Comparison of ENCODE assay signal across 27 cellular contexts in genomic region chr11:44659641-44660040, GRCh38.
DNase-seq lines count a peak whose midpoint lies in the region; ATAC-seq and TF ChIP-seq lines count a peak whose summit lies in the region.
"Had no signal": no experiment of that assay in that cellular context is flagged by ENCODE, and none has a peak within 500 bp of the region (broad histone marks: within the 10 kb centered on the region; RNA-seq: fewer than 3 reads in every experiment).

No MANE protein-coding gene starts in this region.

- H3K27me3 ChIP-seq in stomach (peaks cover 0 to 4% (median 0%) of the 10 kb centered on the region in 3 donors), A673 (replicated peaks; ENCODE audit: insufficient read depth, low read depth, low read length, poor library complexity) (no peaks in the 10 kb centered on the region)
- H3K27me3 ChIP-seq: cardiac muscle cell had no signal

- H3K27ac ChIP-seq in stomach (peak overlapping the region in 1 of 5 donors; percentile 53), A673 (ENCODE audit: low read depth, low read length, poor library complexity, severe bottlenecking) (no peak overlapping the region)
- H3K27ac ChIP-seq: 22Rv1, cardiac muscle cell, epithelial cell of prostate, lower lobe of right lung, SJCRH30, spleen, WERI-Rb-1 had no signal

- no TSS peak for BruUV-seq in A673 (replicated peaks; lab: Mats Ljungman, UMichigan)

- H3K4me1 ChIP-seq in stomach (peaks cover 0 to 4% (median 0%) of the 10 kb centered on the region in 4 donors), A673 (ENCODE audit: insufficient read depth, low read length, poor library complexity, severe bottlenecking) (no peaks in the 10 kb centered on the region)
- H3K4me1 ChIP-seq: lower lobe of right lung, SJCRH30, spleen had no signal

- DNase-seq in DMS 273 (lab: John Stamatoyannopoulos, UW; ENCODE audit: unreplicated experiment) (peak; percentile 68), DMS 273 treated with DMSO at 0.1 percent for 48 hours (lab: John Stamatoyannopoulos, UW) (no peak), T-helper 17 cell (no peak), left cardiac atrium (peak; percentile 70), stomach (no peak), NOMO-1 treated with DMSO at 0.1 percent for 48 hours (lab: John Stamatoyannopoulos, UW; ENCODE audit: unreplicated experiment) (no peak), A673 (ENCODE audit: low spot score) (no peak), NAMALWA (ENCODE audit: low spot score) (no peak)
- DNase-seq: AML-193; DMS79 treated with DMSO at 0.1 percent for 48 hours; foreskin fibroblast; H9; lower lobe of right lung; mucosa of descending colon; NCI-H146; NCI-H82; PC-3; SJCRH30; spleen; stimulated activated CD4-positive, alpha-beta T cell treated with anti-CD3 and anti-CD28 coated beads, Interleukin-4, amount 100 ng/mL, for 1 hour; stimulated activated naive CD4-positive, alpha-beta T cell; WERI-Rb-1 had no signal

- WGBS in stomach, 5 donors = 24 to 61% (median 51%) methylated on average over 4 of the region's 4 CpGs

- H3K4me1 Mint-ChIP-seq in T-helper 17 cell = peaks cover 23% of the 10 kb centered on the region

- peaks cover 2% of the 10 kb centered on the region for H3K36me3 Mint-ChIP-seq in T-helper 17 cell (ENCODE audit: low read depth)
- H3K36me3 Mint-ChIP-seq: type B pancreatic cell had no signal

- H3K4me3 Mint-ChIP-seq in T-helper 17 cell = no peak overlapping the region
- H3K4me3 Mint-ChIP-seq: H9, type B pancreatic cell had no signal

- H3K9me3 ChIP-seq in T-helper 17 cell (ENCODE audit: control insufficient read depth, low read length, poor library complexity, severe bottlenecking) (no peaks in the 10 kb centered on the region), stomach (no peaks in the 10 kb centered on the region), A673 (ENCODE audit: low read depth, low read length, poor library complexity, severe bottlenecking) (no peaks in the 10 kb centered on the region)
- H3K9me3 ChIP-seq: lower lobe of right lung, mucosa of descending colon, SJCRH30, spleen had no signal

- H3K4me3 ChIP-seq in stomach = no peak overlapping the region
- H3K4me3 ChIP-seq in A673 (ENCODE audit: low read depth, low read length, poor library complexity, severe bottlenecking) = no peak overlapping the region
- H3K4me3 ChIP-seq: cardiac muscle cell, GM12878, lower lobe of right lung, mucosa of descending colon, SJCRH30, spleen had no signal

- H3K36me3 ChIP-seq in stomach (no peaks in the 10 kb centered on the region), A673 (ENCODE audit: insufficient read depth, low read length, poor library complexity, severe bottlenecking) (no peaks in the 10 kb centered on the region)
- H3K36me3 ChIP-seq: cardiac muscle cell, lower lobe of right lung, SJCRH30, spleen, WERI-Rb-1 had no signal

- POLR2A ChIA-PET in A673 (lab: Charles Lee; ENCODE audit: low non-redundant PET) = no interaction called here

- H3K27me3 Mint-ChIP-seq in T-helper 17 cell = peaks cover 8% of the 10 kb centered on the region

- no peak for TF ChIP-seq POLR2A in stomach (IDR thresholded peaks at IDR 0.05)

- TF ChIP-seq CTCF in stomach (IDR thresholded peaks at IDR 0.05) (no peak), A673 (conservative IDR thresholded peaks at IDR 0.05; ENCODE audit: low read depth, low read length) (no peak)

- ATAC-seq in T-helper 17 cell (no peak), left cardiac atrium (peak; percentile 91 to 94)
- ATAC-seq: GM12878, lower lobe of right lung, mucosa of descending colon, PC-3 had no signal

- H3K27ac Mint-ChIP-seq in T-helper 17 cell = peak overlapping the region; percentile 2
- H3K27ac Mint-ChIP-seq: H9, type B pancreatic cell had no signal

- intact Hi-C loops in left cardiac atrium (cut with DNase I) (loop anchor here in 1 of 2 donors (5.0 kb wide), 1 partner anchor 43 kb away; no protein-coding TSS in a partner anchor), stomach (cut with DNase I; ENCODE audit: low total_unique reads) (no loop called here), A673 (cut with micrococcal nuclease; ENCODE audit: unreplicated experiment) (no loop called here)

- CTCF ChIA-PET in A673 (lab: Charles Lee) = no interaction called here

- peak; percentile 93 for TF ChIP-seq EP300 in stomach (IDR thresholded peaks at IDR 0.05)

Comparison
In these comparisons a context has a peak if more than half of its experiments do, and no peak if none do; other contexts are left out.
1. DNase-seq: peak in DMS 273 (single experiment) and left cardiac atrium (single experiment); none in DMS 273 treated with DMSO at 0.1 percent for 48 hours (single experiment), T-helper 17 cell (0 of 3), stomach (single experiment), NOMO-1 treated with DMSO at 0.1 percent for 48 hours (single experiment), A673 (single experiment) and NAMALWA (single experiment).